8 cellular contexts compared by ENCODE assay signal in the genomic region with DNA sequence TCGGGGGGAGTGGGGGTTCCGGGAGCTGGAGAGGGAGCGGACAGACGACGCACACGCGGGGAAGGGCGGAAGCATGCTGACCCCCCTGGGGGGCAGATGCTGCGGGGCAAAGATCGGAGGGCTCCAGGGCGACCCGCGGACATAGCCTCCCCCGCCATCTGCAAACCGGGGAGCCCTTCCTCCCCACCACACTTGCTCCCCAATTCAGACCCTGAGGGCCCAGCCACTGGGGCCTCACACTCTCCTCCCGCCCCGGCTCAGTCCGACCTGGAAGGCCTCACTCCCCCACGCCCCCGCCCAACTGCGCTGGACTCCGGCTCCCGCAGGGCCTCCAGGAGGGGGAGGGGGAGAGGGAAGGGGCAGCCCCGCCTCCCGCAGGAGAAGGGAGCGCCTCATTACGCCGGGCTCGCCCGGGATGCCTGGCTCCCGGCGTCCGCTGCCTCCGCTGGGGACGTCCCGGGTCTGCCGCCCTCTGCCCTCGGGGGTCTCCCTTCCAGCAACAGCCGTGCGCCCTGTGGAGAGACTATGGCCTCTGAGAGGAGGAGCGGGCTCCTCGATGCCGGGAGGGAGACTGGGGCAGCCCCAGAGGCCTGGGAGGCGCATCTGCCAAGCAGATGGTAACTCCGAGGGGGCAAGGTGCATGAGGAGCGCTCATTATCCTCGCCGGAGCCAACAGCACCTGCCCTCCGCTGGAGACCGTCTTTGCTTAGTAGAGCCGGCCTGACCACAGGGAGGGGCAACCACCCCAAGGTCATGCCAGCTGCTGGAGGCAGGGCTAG. TPM values are rescaled to one million over a fixed set of nuclear protein-coding genes. Genes with fewer than 3 reads are reported as not detected.
DNase-seq lines count a peak whose midpoint lies in the region; ATAC-seq and TF ChIP-seq lines count a peak whose summit lies in the region.

No MANE protein-coding gene starts in this region.

- peak overlapping the region; percentile 78 for H3K4me3 Mint-ChIP-seq in activated naive CD8-positive, alpha-beta T cell

- no peaks in the 10 kb centered on the region for H3K9me3 Mint-ChIP-seq in activated naive CD8-positive, alpha-beta T cell (ENCODE audit: low read depth)

- intact Hi-C loops in Right ventricle myocardium inferior (cut with DNase I) = no loop called here

- H3K27ac Mint-ChIP-seq in activated naive CD8-positive, alpha-beta T cell = no peak overlapping the region

- no peaks in the 10 kb centered on the region for H3K36me3 Mint-ChIP-seq in activated naive CD8-positive, alpha-beta T cell

- H3K27me3 Mint-ChIP-seq in activated naive CD8-positive, alpha-beta T cell = peaks cover 20% of the 10 kb centered on the region

- TF ChIP-seq CTCF in omental fat pad (IDR thresholded peaks at IDR 0.05) = no peak

- ATAC-seq in Right ventricle myocardium inferior = peak; percentile 83
- ATAC-seq in omental fat pad (ENCODE audit: low FRiP score) = peak; percentile 71
- no peak for ATAC-seq in HG03095 (IDR thresholded peaks at IDR 0.05; ENCODE audit: unreplicated experiment)
- no peak for ATAC-seq in GM21825 (IDR thresholded peaks at IDR 0.05; ENCODE audit: unreplicated experiment)

- DNase-seq in D341Med (ENCODE audit: low spot score) = peak; percentile 51
- DNase-seq in NCI-H1417 treated with DMSO at 0.1 percent for 48 hours (lab: John Stamatoyannopoulos, UW) = peak; percentile 78
- peak; percentile 85 for DNase-seq in Right ventricle myocardium inferior (ENCODE audit: missing footprints)
- DNase-seq in omental fat pad (ENCODE audit: low spot score) = peak; percentile 38
- DNase-seq in SKM-1 treated with dmso at 0.1 percent for 144 hours (lab: John Stamatoyannopoulos, UW; ENCODE audit: unreplicated experiment) = no peak

- H3K4me1 Mint-ChIP-seq in activated naive CD8-positive, alpha-beta T cell (ENCODE audit: low read depth) = peaks cover 17% of the 10 kb centered on the region

RNA-seq across cellular contexts. Expression of a gene that starts 0.6 kb away (rescaled TPM):
- total RNA-seq in Right ventricle myocardium inferior = 11.8 TPM
- 1 to 10 TPM; 4.4 to 6.5 (median 5.4) TPM for total RNA-seq in omental fat pad

RNA-seq across cellular contexts. Expression of a gene that starts 21.3 kb away (rescaled TPM):
- 44.6 TPM for total RNA-seq in Right ventricle myocardium inferior
- 10 to 100 TPM; 22.1 to 36.4 (median 27.1) TPM for total RNA-seq in omental fat pad

Comparison
In these comparisons a context has a peak if more than half of its experiments do, and no peak if none do; other contexts are left out.
1. ATAC-seq: peak in Right ventricle myocardium inferior (single experiment) and omental fat pad (single experiment); none in HG03095 (single experiment) and GM21825 (single experiment).